ENCODE assay signal across 8 cellular contexts in the genomic region with DNA sequence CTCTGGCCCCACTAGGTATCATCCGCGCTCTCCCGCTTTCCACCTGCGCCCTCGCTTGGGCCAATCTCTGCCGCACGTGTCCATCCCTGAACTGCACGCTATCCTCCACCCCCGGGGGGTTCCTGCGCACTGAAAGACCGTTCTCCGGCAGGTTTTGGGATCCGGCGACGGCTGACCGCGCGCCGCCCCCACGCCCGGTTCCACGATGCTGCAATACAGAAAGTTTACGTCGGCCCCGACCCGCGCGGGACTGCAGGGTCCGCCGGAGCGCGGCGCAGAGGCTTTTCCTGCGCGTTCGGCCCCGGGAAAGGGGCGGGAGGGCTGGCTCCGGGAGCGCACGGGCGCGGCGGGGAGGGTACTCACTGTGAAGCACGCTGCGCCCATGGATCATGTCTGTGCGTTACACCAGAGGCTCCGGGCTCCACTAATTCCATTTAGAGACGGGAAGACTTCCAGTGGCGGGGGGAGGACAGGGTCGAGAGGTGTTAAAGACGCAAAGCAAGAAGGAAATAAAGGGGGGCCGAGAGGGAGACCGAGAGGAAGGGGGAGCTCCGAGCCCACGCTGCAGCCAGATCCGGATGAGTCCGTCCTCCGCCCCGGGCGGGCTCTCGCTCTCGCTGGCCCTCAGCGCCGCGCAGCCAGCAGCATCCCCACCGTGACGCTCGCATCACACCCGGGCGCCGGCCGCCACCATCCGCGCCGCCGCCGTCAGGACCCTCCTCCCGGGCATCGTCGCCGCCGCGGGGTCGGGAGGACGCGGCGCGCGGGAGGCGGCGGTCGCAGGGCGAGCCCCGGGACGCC. TPM values are rescaled to one million over a fixed set of nuclear protein-coding genes. Genes with fewer than 3 reads are reported as not detected.
DNase-seq lines count a peak whose midpoint lies in the region; ATAC-seq, FAIRE-seq and TF ChIP-seq lines count a peak whose summit lies in the region.

No MANE protein-coding gene starts in this region.

- H3K4me3 ChIP-seq in H1 (ENCODE audit: extremely low read depth in 1 of 4, insufficient read depth in 2 of 4, low read depth in 3 of 4, low read length in 4 of 4) = peak overlapping the region; percentile 54 to 96 (median 68)

- peak overlapping the region; percentile 69; the same call in 1 of the 2 replicates for H4K8ac ChIP-seq in H1 (ENCODE audit: extremely low read depth, insufficient read depth, low read length)

- H2BK15ac ChIP-seq in H1 (ENCODE audit: low read length) = no peak overlapping the region

- no peaks in the 10 kb centered on the region for H3K36me3 Mint-ChIP-seq in stimulated activated memory B cell treated with anti-CD40 and anti-IgM and Interleukin-4, amounts not matched to agents 10 μg/mL and 1 μg/mL and 100 μg/mL, for 72 hours

- no peaks in the 10 kb centered on the region for H3K9me3 ChIP-seq in H1 (ENCODE audit: insufficient read depth in 2 of 2, low read depth in 1 of 2, low read length in 1 of 2)

- peaks cover 2 to 12% (median 3%) of the 10 kb centered on the region in 4 experiments; a peak in 6 of 7 replicates for H3K4me1 ChIP-seq in H1 (replicated peaks in 1 of 4; ENCODE audit: control insufficient read depth in 3 of 4, insufficient read depth in 4 of 4, low read length in 3 of 4)

- H2BK120ac ChIP-seq in H1 (replicated peaks; ENCODE audit: low read depth, low read length) = no peak overlapping the region

- H2AK5ac ChIP-seq in H1 (ENCODE audit: low read depth, low read length) = no peak overlapping the region

- H3K23me2 ChIP-seq in H1 (ENCODE audit: low read depth, low read length) = peaks cover 30% of the 10 kb centered on the region; the same call in 1 of the 2 replicates

- peak overlapping the region; percentile 42; the same call in 1 of the 2 replicates for H2AFZ ChIP-seq in H1 (ENCODE audit: low read length)

- no peak overlapping the region for H3K4ac ChIP-seq in H1 (replicated peaks; ENCODE audit: insufficient read length, low read depth, low read length)

- H3K4me1 Mint-ChIP-seq in stimulated activated memory B cell treated with anti-CD40 and anti-IgM and Interleukin-4, amounts not matched to agents 10 μg/mL and 1 μg/mL and 100 μg/mL, for 72 hours = peaks cover 15% of the 10 kb centered on the region

- no peaks in the 10 kb centered on the region for H4K20me1 ChIP-seq in H1 (replicated peaks in 1 of 2; ENCODE audit: control insufficient read depth in 1 of 2, insufficient read depth in 2 of 2, low read length in 2 of 2)

- H3K4me3 Mint-ChIP-seq in stimulated activated memory B cell treated with anti-CD40 and anti-IgM and Interleukin-4, amounts not matched to agents 10 μg/mL and 1 μg/mL and 100 μg/mL, for 72 hours = peak overlapping the region; percentile 80

- H4K5ac ChIP-seq in H1 (ENCODE audit: insufficient read length, low read depth, low read length) = no peak overlapping the region

- CTCF ChIA-PET in H1 (lab: Charles Lee; ENCODE audit: partially characterized antibody) = interaction anchor here (0.6 kb wide), 1 partner anchor 328 kb away, joined by 3 read pairs; no protein-coding TSS in a partner anchor

- TF ChIP-seq EP300 in H1 (IDR thresholded peaks at IDR 0.05; ENCODE audit: borderline replicate concordance in 1 of 2, low read depth in 2 of 2, low read length in 2 of 2) = no peak

- peaks cover 21% of the 10 kb centered on the region for H3K27me3 Mint-ChIP-seq in stimulated activated memory B cell treated with anti-CD40 and anti-IgM and Interleukin-4, amounts not matched to agents 10 μg/mL and 1 μg/mL and 100 μg/mL, for 72 hours

- H2BK5ac ChIP-seq in H1 (ENCODE audit: low read depth, low read length) = no peak overlapping the region

- peak; percentile 46 for DNase-seq in NCI-H146 treated with DMSO at 0.1 percent for 48 hours (lab: John Stamatoyannopoulos, UW; ENCODE audit: unreplicated experiment)
- peak in 1 of 2 experiments; percentile 73 for DNase-seq in H1 (ENCODE audit: low read depth in 1 of 2, low spot score in 2 of 2)
- DNase-seq in cerebellar cortex (ENCODE audit: low spot score) = no peak
- DNase-seq in NCI-H2227 (lab: John Stamatoyannopoulos, UW; ENCODE audit: unreplicated experiment) = no peak
- DNase-seq in left lobe of liver (ENCODE audit: low spot score) = no peak
- no peak for DNase-seq in ureter (ENCODE audit: low spot score)

- TF ChIP-seq RAD21 in H1 (IDR thresholded peaks at IDR 0.05 in 1 of 2, conservative IDR thresholded peaks at IDR 0.05 in 1 of 2; ENCODE audit: low read depth in 2 of 2, low read length in 2 of 2) = no peak

- POLR2A ChIA-PET in H1 (lab: Charles Lee; ENCODE audit: partially characterized antibody) = no interaction called here

- FAIRE-seq in H1 (lab: Jason Lieb, UNC) = no peak

- no peak overlapping the region for H3K56ac ChIP-seq in H1 (replicated peaks; ENCODE audit: insufficient read length, low read depth, low read length)

- WGBS in H1 (ENCODE audit: extremely low coverage in 1 of 2, insufficient coverage in 1 of 2, insufficient read length in 1 of 2, insufficient replicate concordance in 2 of 2, low coverage in 1 of 2, low lambda C conversion rate in 2 of 2, missing lambda C conversion rate in 1 of 2), 2 experiments = 3% methylated on average over 39 of the region's 96 CpGs; no CpG with 5 or more reads in 1 of the 2 experiments

- H3K23ac ChIP-seq in H1 (ENCODE audit: insufficient read length) = no peak overlapping the region

- H3K4me2 ChIP-seq in H1 (ENCODE audit: insufficient read depth in 1 of 2, low read depth in 2 of 2, low read length in 2 of 2) = peak overlapping the region; percentile 89 to 97

- TF ChIP-seq POLR2A in H1 (IDR thresholded peaks at IDR 0.05; ENCODE audit: control extremely low read depth in 1 of 2, low read depth in 2 of 2, low read length in 2 of 2) = no peak

- peak overlapping the region in 2 of 4 experiments; percentile 24 to 37; a peak in 2 of 7 replicates for H3K9ac ChIP-seq in H1 (replicated peaks in 1 of 4; ENCODE audit: extremely low read depth in 1 of 4, low read depth in 3 of 4, low read length in 3 of 4)

- H3K14ac ChIP-seq in H1 (ENCODE audit: insufficient read length) = no peak overlapping the region

- H3K9me3 Mint-ChIP-seq in stimulated activated memory B cell treated with anti-CD40 and anti-IgM and Interleukin-4, amounts not matched to agents 10 μg/mL and 1 μg/mL and 100 μg/mL, for 72 hours = no peaks in the 10 kb centered on the region

- H3K27ac ChIP-seq in H1 (ENCODE audit: low read depth, low read length) = no peak overlapping the region

- H3K79me1 ChIP-seq in H1 (ENCODE audit: low read depth, low read length) = no peaks in the 10 kb centered on the region

- H2BK20ac ChIP-seq in H1 (ENCODE audit: low read length) = no peak overlapping the region

- H3K18ac ChIP-seq in H1 (ENCODE audit: extremely low read depth, low read length) = no peak overlapping the region

- H3K36me3 ChIP-seq in H1 (ENCODE audit: control insufficient read depth in 2 of 4, insufficient read depth in 4 of 4, low read length in 3 of 4) = no peaks in the 10 kb centered on the region; a peak in 2 of 8 replicates

- H2BK12ac ChIP-seq in H1 (ENCODE audit: low read depth, low read length) = no peak overlapping the region

- H4K91ac ChIP-seq in H1 (replicated peaks; ENCODE audit: insufficient read length, low read length) = no peak overlapping the region

- peak overlapping the region; percentile 44 for H3K27ac Mint-ChIP-seq in stimulated activated memory B cell treated with anti-CD40 and anti-IgM and Interleukin-4, amounts not matched to agents 10 μg/mL and 1 μg/mL and 100 μg/mL, for 72 hours

- ATAC-seq in GM19025 (IDR thresholded peaks at IDR 0.05; ENCODE audit: low read depth, unreplicated experiment) = peak; percentile 25
- ATAC-seq in stimulated activated memory B cell treated with anti-CD40 and anti-IgM and Interleukin-4, amounts not matched to agents 10 μg/mL and 1 μg/mL and 100 μg/mL, for 72 hours = peak; percentile 50
- no peak for ATAC-seq in left lobe of liver

- H3K27me3 ChIP-seq in H1 (replicated peaks in 1 of 4; ENCODE audit: control insufficient read depth in 3 of 4, extremely low read depth in 1 of 4, insufficient read depth in 3 of 4, low read length in 3 of 4) = peaks cover 10 to 56% (median 31%) of the 10 kb centered on the region in 4 experiments; a peak in 6 of 7 replicates

- no peak for TF ChIP-seq CTCF in H1 (IDR thresholded peaks at IDR 0.05; ENCODE audit: control extremely low read depth in 1 of 3, insufficient read depth in 1 of 3, low read depth in 1 of 3, low read length in 3 of 3)

- H3K79me2 ChIP-seq in H1 (ENCODE audit: control insufficient read depth in 1 of 2, insufficient read depth in 2 of 2, low read length in 2 of 2) = no peaks in the 10 kb centered on the region

TF ChIP-seq in H1, 55 proteins besides CTCF, POLR2A, EP300 and RAD21 (continues in another document):
- peak; percentile 7 to 72; a peak in 2 of 4 replicates for TF ChIP-seq HDAC2 (IDR thresholded peaks at IDR 0.05; ENCODE audit: borderline replicate concordance in 1 of 2, low read depth in 2 of 2, low read length in 2 of 2)
- no peak for TF ChIP-seq SIRT6 (IDR thresholded peaks at IDR 0.05; ENCODE audit: low read length)
- TF ChIP-seq SP2 (IDR thresholded peaks at IDR 0.05; ENCODE audit: low read length) = no peak
- TF ChIP-seq CHD2 (IDR thresholded peaks at IDR 0.05; ENCODE audit: low read length) = no peak
- no peak for TF ChIP-seq ZNF274 (IDR thresholded peaks at IDR 0.05; ENCODE audit: borderline replicate concordance, extremely low read depth, low read length)
- peak; percentile 67 for TF ChIP-seq RNF2 (IDR thresholded peaks at IDR 0.05; ENCODE audit: borderline replicate concordance, low read depth, low read length, missing control alignments, poor library complexity, severe bottlenecking)
- no peak for TF ChIP-seq SIN3A (conservative IDR thresholded peaks at IDR 0.05 in 1 of 2, IDR thresholded peaks at IDR 0.05 in 1 of 2; ENCODE audit: low read depth in 1 of 2, low read length in 2 of 2)
- TF ChIP-seq ASH2L (IDR thresholded peaks at IDR 0.05; ENCODE audit: low read length) = peak; percentile 70
- peak; percentile 94 for TF ChIP-seq E2F6 (IDR thresholded peaks at IDR 0.05)

RNA-seq across cellular contexts. Expression of gene NETO1, which starts 0.7 kb away (rescaled TPM):
- 19.3 and 22.3 TPM in 2 replicates for total RNA-seq in H1 (2021; fragmentation: NEBNext Ultra II Directional; extraction: Animal tissue kit (Norgen Biotek cat#: 25700))
- 3.0 and 4.3 TPM in 2 replicates for polyA plus RNA-seq in H1 (2011; rRNA removed)
- 5.3 TPM for polyA plus RNA-seq in H1 (2011; cell fraction: cytosol; rRNA removed)
- polyA plus RNA-seq in H1 (2011; cell fraction: nucleus; rRNA removed) = 31.2 TPM
- 4.4 to 9.4 TPM (median 8.8 TPM) in 4 replicates for polyA plus RNA-seq in H1 (2012, experiment 1 of 2)
- 1.3 TPM for polyA plus RNA-seq in H1 (2012, experiment 2 of 2)
- 16.2 TPM for polyA plus RNA-seq in H1 (2013, experiment 1 of 2)
- polyA plus RNA-seq in H1 (2013, experiment 2 of 2) = 12.9 TPM
- 13.7 and 24.9 TPM in 2 replicates for polyA minus RNA-seq in H1 (2011; rRNA and poly(A)+ RNA removed)
- polyA minus RNA-seq in H1 (2011; cell fraction: cytosol; rRNA and poly(A)+ RNA removed) = 18.0 TPM
- 79.7 TPM for polyA minus RNA-seq in H1 (2011; cell fraction: nucleus; rRNA and poly(A)+ RNA removed)
- not detected for total RNA-seq in left lobe of liver
- 2.6 TPM for total RNA-seq in ureter
